ENCODE assay signal across 22 cellular contexts in the genomic region with DNA sequence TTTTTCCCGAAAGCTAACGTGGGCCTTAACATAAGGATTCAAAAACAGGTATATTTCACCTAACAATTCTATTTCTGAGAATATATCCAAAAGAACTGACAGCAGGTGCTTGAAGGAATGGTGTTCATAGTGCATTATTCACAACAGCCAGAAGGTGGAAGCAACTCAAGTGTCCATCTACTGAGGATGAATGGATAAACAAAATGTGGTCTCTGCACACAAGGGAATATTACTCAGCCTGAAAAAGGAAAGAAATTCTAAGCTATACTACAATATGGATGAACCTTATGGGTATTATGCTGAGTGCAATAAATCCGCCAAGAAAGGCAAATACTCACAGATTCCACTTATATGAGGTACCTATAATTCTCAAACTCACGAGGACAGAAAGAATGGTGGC. TPM values are rescaled to one million over a fixed set of nuclear protein-coding genes. Genes with fewer than 3 reads are reported as not detected.
DNase-seq lines count a peak whose midpoint lies in the region; ATAC-seq and TF ChIP-seq lines count a peak whose summit lies in the region.
"Had no signal": no experiment of that assay in that cellular context is flagged by ENCODE, and none has a peak within 500 bp of the region (broad histone marks: within the 10 kb centered on the region; RNA-seq: fewer than 3 reads in every experiment).

No MANE protein-coding gene starts in this region.

- H3K27ac ChIP-seq in VCaP (no peak overlapping the region), osteoblast (ENCODE audit: low read depth, low read length) (no peak overlapping the region)
- H3K27ac ChIP-seq: esophagus squamous epithelium had no signal

- no peak for ATAC-seq in left lobe of liver
- ATAC-seq: activated T-helper 17 cell treated with anti-CD3 and anti-CD28 coated beads, Interleukin-2, amount 50 U/mL, for 72 hours; CD8-positive, alpha-beta T cell had no signal

- no peaks in the 10 kb centered on the region for H3K4me1 ChIP-seq in osteoblast (ENCODE audit: insufficient read depth, low read length)
- H3K4me1 ChIP-seq: esophagus squamous epithelium had no signal

- no peak overlapping the region for H3K4me3 ChIP-seq in osteoblast (ENCODE audit: insufficient read depth, low read length)
- H3K4me3 ChIP-seq: esophagus squamous epithelium, SK-N-MC had no signal

- DNase-seq in NCI-H2171 treated with DMSO at 0.1 percent for 48 hours (lab: John Stamatoyannopoulos, UW) (peak; percentile 2), NCI-H2171 (lab: John Stamatoyannopoulos, UW) (no peak), MV-4-11 (lab: John Stamatoyannopoulos, UW) (peak; percentile 14), osteoblast (ENCODE audit: insufficient read length, low spot score, missing footprints) (no peak), NCI-H2081 treated with DMSO at 0.1 percent for 48 hours (lab: John Stamatoyannopoulos, UW) (no peak), left lobe of liver (ENCODE audit: low spot score) (no peak)
- no peak for DNase-seq in stimulated activated CD4-positive, alpha-beta T cell treated with anti-CD3 and anti-CD28 coated beads, Interleukin-4, amount 100 ng/mL, for 4 hours
- DNase-seq: activated CD8-positive, alpha-beta memory T cell treated with anti-CD3 and anti-CD28 coated beads for 24 hours; anterior cingulate cortex; CD8-positive, alpha-beta T cell; dermis blood vessel endothelial cell; esophagus squamous epithelium; GF-D8; HCEC 1CT; hippocampal formation; NCI-H1417 treated with DMSO at 0.1 percent for 48 hours; NCI-H446; small intestine; trophoblast cell had no signal

- no peaks in the 10 kb centered on the region for H4K20me1 ChIP-seq in osteoblast (ENCODE audit: insufficient read depth, low read length)

- no peak overlapping the region for H2AFZ ChIP-seq in osteoblast (ENCODE audit: low read length)

- H3K27me3 ChIP-seq in osteoblast (ENCODE audit: insufficient read depth, low read length), result peaks cover 4% of the 10 kb centered on the region
- H3K27me3 ChIP-seq: esophagus squamous epithelium had no signal

- no peak overlapping the region for H3K4me2 ChIP-seq in osteoblast (ENCODE audit: insufficient read depth, low read length)

- no peaks in the 10 kb centered on the region for H3K9me3 ChIP-seq in osteoblast (ENCODE audit: low read depth, low read length)
- H3K9me3 ChIP-seq: esophagus squamous epithelium had no signal

- peak; percentile 39 for TF ChIP-seq CTCF in VCaP (conservative IDR thresholded peaks at IDR 0.05)
- TF ChIP-seq CTCF in osteoblast (IDR thresholded peaks at IDR 0.05; ENCODE audit: extremely low read depth, low read depth, low read length), result peak; percentile 14

- no peaks in the 10 kb centered on the region for H3K79me2 ChIP-seq in osteoblast (ENCODE audit: insufficient read depth, low read length)

- no peaks in the 10 kb centered on the region for H3K36me3 ChIP-seq in osteoblast (ENCODE audit: insufficient read depth, low read length)
- H3K36me3 ChIP-seq: esophagus squamous epithelium had no signal

RNA-seq across cellular contexts. Expression of a gene that starts 6.1 kb away (rescaled TPM):
- not detected in 2 replicates for total RNA-seq in osteoblast
- total RNA-seq in left lobe of liver, result not detected
- total RNA-seq: CD8-positive, alpha-beta T cell had no signal

RNA-seq across cellular contexts. Expression of a gene that starts 33.9 kb away (rescaled TPM):
- 51.9 and 59.7 TPM in 2 replicates for total RNA-seq in osteoblast
- total RNA-seq in left lobe of liver, result 16.4 TPM

Comparison
In these comparisons a context has a peak if more than half of its experiments do, and no peak if none do; other contexts are left out.
1. DNase-seq: peak in NCI-H2171 treated with DMSO at 0.1 percent for 48 hours (single experiment) and MV-4-11 (single experiment); none in NCI-H2171 (single experiment), osteoblast (single experiment), NCI-H2081 treated with DMSO at 0.1 percent for 48 hours (single experiment), stimulated activated CD4-positive, alpha-beta T cell treated with anti-CD3 and anti-CD28 coated beads, Interleukin-4, amount 100 ng/mL, for 4 hours (0 of 2) and left lobe of liver (single experiment).